Comparison of ENCODE assay signal across 9 cellular contexts in the genomic region with DNA sequence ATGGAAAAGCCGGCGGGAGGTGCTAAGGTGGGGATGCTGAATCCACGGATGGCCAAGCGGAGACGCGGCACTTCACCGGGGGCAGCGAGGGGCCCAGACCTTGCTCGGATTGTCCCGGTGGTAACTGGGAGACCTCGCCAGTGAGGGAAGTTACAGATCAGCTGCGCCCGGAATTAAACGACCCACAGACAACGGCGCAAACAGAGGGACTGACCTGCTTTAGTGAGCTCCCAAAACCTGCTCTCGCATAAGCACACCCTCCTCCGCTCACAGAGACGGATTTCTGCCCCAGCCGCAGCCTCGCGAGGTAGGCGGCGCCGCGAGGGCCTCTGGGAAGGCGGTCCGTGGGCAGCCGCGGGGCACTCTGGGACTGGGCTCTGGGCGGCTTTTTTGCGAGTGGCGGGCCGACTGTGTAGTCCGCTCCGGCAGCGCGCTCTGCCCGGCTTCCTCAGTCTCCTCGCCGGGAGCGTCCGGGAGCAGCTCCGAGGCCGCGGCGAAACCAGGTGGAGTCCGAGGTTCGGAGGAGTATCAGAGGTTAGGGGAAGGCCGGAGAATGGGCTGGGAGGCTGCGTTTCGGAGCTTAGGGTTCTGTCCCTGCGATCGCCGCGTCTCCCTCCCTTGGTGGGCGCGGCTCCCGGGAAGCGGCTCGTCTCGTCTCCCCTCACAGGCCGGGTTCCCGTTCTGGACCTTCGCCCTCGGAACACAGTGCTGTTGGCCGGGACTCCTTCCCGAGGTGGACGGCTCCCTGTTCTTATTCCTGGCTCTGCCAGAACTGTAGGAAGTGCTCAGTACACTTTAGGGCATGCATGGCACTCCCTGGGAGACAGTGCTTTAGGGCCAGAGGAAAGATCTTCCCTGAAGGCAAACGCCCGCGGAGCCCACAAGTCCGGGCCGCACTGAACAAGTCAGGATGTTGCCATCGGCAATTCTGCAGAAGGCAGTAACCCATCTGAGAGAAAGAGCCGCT. TPM values are rescaled to one million over a fixed set of nuclear protein-coding genes. Genes with fewer than 3 reads are reported as not detected.
DNase-seq lines count a peak whose midpoint lies in the region; ATAC-seq and TF ChIP-seq lines count a peak whose summit lies in the region.
"Had no signal": no experiment of that assay in that cellular context is flagged by ENCODE, and none has a peak within 500 bp of the region (broad histone marks: within the 10 kb centered on the region; RNA-seq: fewer than 3 reads in every experiment).

A gene with protein sequence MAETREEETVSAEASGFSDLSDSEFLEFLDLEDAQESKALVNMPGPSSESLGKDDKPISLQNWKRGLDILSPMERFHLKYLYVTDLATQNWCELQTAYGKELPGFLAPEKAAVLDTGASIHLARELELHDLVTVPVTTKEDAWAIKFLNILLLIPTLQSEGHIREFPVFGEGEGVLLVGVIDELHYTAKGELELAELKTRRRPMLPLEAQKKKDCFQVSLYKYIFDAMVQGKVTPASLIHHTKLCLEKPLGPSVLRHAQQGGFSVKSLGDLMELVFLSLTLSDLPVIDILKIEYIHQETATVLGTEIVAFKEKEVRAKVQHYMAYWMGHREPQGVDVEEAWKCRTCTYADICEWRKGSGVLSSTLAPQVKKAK (plus strand): TSS at position 393 of the 967 bp plus-strand sequence. CDS start 5,778 bp downstream, outside the sequence.

- WGBS in mesodermal cell (ENCODE audit: insufficient coverage in 2 of 2), 2 experiments, result 4% methylated on average over 56 to 61 of the region's 76 CpGs

- H3K4me3 ChIP-seq in mesodermal cell (ENCODE audit: extremely low read depth, insufficient read depth, low read length, poor library complexity, severe bottlenecking), result peak within 1 kb of the TSS; percentile 68

- TF ChIP-seq POLR2A in GM19193 (IDR thresholded peaks at IDR 0.05; ENCODE audit: extremely low read depth, insufficient read depth, insufficient read length), result peak; percentile 83

- in situ Hi-C loops in endometrial microvascular endothelial cells (cut with HindIII; ENCODE audit: inconsistent ontology term, low pct_unique_long_range_greater_than_20kb, low sequenced_read_pairs), result no loop called here

- H3K9me3 ChIP-seq in mesodermal cell (ENCODE audit: control insufficient read depth, low read length), result peaks cover 29% of the 10 kb centered on the region

- ATAC-seq in HG03521 (IDR thresholded peaks at IDR 0.05; ENCODE audit: unreplicated experiment), result peak; percentile 86

- peaks cover 3% of the 10 kb centered on the region for H3K4me1 ChIP-seq in mesodermal cell (ENCODE audit: control insufficient read depth, insufficient read depth, low read length, poor library complexity, severe bottlenecking)

- DNase-seq in Ammon's horn (ENCODE audit: low spot score) (peak; percentile 70), NOMO-1 (lab: John Stamatoyannopoulos, UW; ENCODE audit: unreplicated experiment in 2 of 2) (peak; percentile 73 to 85)
- peak; percentile 58 for DNase-seq in activated CD8-positive, alpha-beta memory T cell treated with anti-CD3 and anti-CD28 coated beads, Interleukin-2, amount 50 U/mL, for 24 hours (ENCODE audit: extremely low read depth)
- DNase-seq in stimulated activated CD8-positive, alpha-beta memory T cell treated with anti-CD3 and anti-CD28 coated beads, Interleukin-15, amount 100 ng/mL, for 24 hours (ENCODE audit: low read depth), result peak; percentile 69

- no peak within 1 kb of the TSS for H3K27ac ChIP-seq in mesodermal cell (ENCODE audit: low read depth, low read length, severe bottlenecking)
- H3K27ac ChIP-seq: KMS-11 had no signal

- peaks cover 13% of the 10 kb centered on the region for H3K36me3 ChIP-seq in mesodermal cell (ENCODE audit: control insufficient read depth, insufficient read depth, low read length)

RNA-seq across cellular contexts. Expression of the gene that starts here (rescaled TPM):
- 23.1 TPM for total RNA-seq in endometrial microvascular endothelial cells (ENCODE audit: inconsistent ontology term)
- 7.5 TPM for polyA plus RNA-seq in mesodermal cell (2013, experiment 1 of 2)
- 5.4 TPM for polyA plus RNA-seq in mesodermal cell (2013, experiment 2 of 2)
